In the genomic region with DNA sequence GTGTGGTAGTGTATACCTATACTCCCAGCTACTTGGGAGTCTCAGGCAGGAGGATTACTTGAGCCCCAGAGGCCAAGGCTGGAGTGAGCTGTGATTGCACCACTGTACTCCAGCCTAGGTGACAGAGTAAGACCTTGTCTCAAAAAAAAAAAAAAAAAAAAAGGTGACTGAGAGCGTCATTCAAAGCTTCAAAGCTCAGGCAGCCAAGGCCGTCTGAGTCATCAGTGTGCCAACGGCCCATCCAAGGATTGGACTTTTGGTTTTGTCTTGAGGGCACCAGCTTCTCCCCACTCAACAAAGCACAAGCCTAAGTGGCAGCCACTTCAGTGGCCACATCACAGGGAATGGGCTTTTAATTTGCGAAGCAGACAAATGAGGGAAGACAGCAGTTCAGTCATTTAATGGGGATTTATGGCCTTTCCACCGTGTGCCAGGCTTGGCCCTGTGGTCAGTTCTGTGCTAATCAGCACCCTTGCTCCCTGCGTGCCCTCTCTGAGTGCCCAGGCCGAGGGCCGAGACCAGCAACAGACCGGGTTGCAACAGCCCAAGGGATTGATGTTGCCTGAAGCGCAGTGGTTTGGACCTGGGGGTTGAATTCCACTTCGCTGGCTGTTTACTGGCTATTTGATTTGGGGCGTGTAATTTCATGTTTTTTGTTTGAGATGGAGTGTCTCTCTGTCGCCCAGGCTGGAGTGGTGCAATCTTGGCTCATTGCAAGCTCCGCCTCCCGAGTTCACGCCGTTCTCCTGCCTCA, we compare ENCODE assay signal across 1 cellular context.
TF ChIP-seq lines count a peak whose summit lies in the region.

No MANE protein-coding gene starts in this region.

TF ChIP-seq in HepG2, 621 proteins besides CTCF, POLR2A, EP300 and RAD21 (continued from another document and continues in another):
- TF ChIP-seq ARID3A (IDR thresholded peaks at IDR 0.05; ENCODE audit: low read depth, low read length) (0 out of 2 replicates have a peak, but pooled peaks have one; percentile 30), MYPOP (CRISPR knock-in tag; IDR thresholded peaks at IDR 0.05) (0 out of 2 replicates have a peak, but pooled peaks have one; percentile 29), HMG20A (CRISPR knock-in tag; IDR thresholded peaks at IDR 0.05; ENCODE audit: borderline replicate concordance) (no peak), ZBTB38 (CRISPR knock-in tag; IDR thresholded peaks at IDR 0.05) (0 out of 2 replicates have a peak, but pooled peaks have one; percentile 24), ZSCAN12 (CRISPR knock-in tag; IDR thresholded peaks at IDR 0.05) (no peak), TCF7 (IDR thresholded peaks at IDR 0.05; ENCODE audit: low read depth) (peak; percentile 69), ETV5 (CRISPR knock-in tag; IDR thresholded peaks at IDR 0.05; ENCODE audit: borderline replicate concordance) (0 out of 2 replicates have a peak, but pooled peaks have one; percentile 7), MEIS2 (CRISPR knock-in tag; IDR thresholded peaks at IDR 0.05) (0 out of 2 replicates have a peak, but pooled peaks have one; percentile 47), ADNP (CRISPR knock-in tag; IDR thresholded peaks at IDR 0.05) (peak; percentile 95), HOXA3 (CRISPR knock-in tag; IDR thresholded peaks at IDR 0.05) (0 out of 2 replicates have a peak, but pooled peaks have one; percentile 14), JUND (CRISPR knock-in tag; IDR thresholded peaks at IDR 0.05) (peak; percentile 85), HMGXB3 (CRISPR knock-in tag; IDR thresholded peaks at IDR 0.05; ENCODE audit: borderline replicate concordance) (peak; percentile 51; the same call in 1 of the 2 replicates), ZNF496 (CRISPR knock-in tag; IDR thresholded peaks at IDR 0.05; ENCODE audit: insufficient replicate concordance) (no peak), NCOR1 (IDR thresholded peaks at IDR 0.05; ENCODE audit: borderline replicate concordance, low read length) (peak; percentile 80), FOXP4 (CRISPR knock-in tag; IDR thresholded peaks at IDR 0.05) (peak; percentile 79), CREB1 (IDR thresholded peaks at IDR 0.05) (peak; percentile 64), CREB1 (CRISPR knock-in tag; IDR thresholded peaks at IDR 0.05) (0 out of 2 replicates have a peak, but pooled peaks have one; percentile 24), SAFB2 (CRISPR knock-in tag; IDR thresholded peaks at IDR 0.05; ENCODE audit: borderline replicate concordance, low read depth) (no peak), SPEN (CRISPR knock-in tag; IDR thresholded peaks at IDR 0.05; ENCODE audit: low read depth) (0 out of 2 replicates have a peak, but pooled peaks have one; percentile 27), ZSCAN9 (CRISPR knock-in tag; IDR thresholded peaks at IDR 0.05; ENCODE audit: borderline replicate concordance) (no peak), ATF7 (IDR thresholded peaks at IDR 0.05) (no peak), ATF7 (CRISPR knock-in tag; IDR thresholded peaks at IDR 0.05) (peak; percentile 24; the same call in 1 of the 2 replicates), MED1 (CRISPR knock-in tag; IDR thresholded peaks at IDR 0.05) (peak; percentile 27), CEBPG (CRISPR knock-in tag; IDR thresholded peaks at IDR 0.05) (peak; percentile 77), MXD4 (CRISPR knock-in tag; IDR thresholded peaks at IDR 0.05) (no peak), ZNF20 (CRISPR knock-in tag; IDR thresholded peaks at IDR 0.05) (no peak), ZNF205 (CRISPR knock-in tag; IDR thresholded peaks at IDR 0.05) (no peak), PHF21A (CRISPR knock-in tag; IDR thresholded peaks at IDR 0.05) (peak; percentile 80), KDM5B (CRISPR knock-in tag; IDR thresholded peaks at IDR 0.05; ENCODE audit: borderline replicate concordance) (peak; percentile 62; the same call in 1 of the 2 replicates), CEBPB (IDR thresholded peaks at IDR 0.05; ENCODE audit: borderline replicate concordance, low read depth, low read length) (peak; percentile 70), ZMYM4 (CRISPR knock-in tag; IDR thresholded peaks at IDR 0.05) (peak; percentile 28; the same call in 1 of the 2 replicates), LBX2 (CRISPR knock-in tag; IDR thresholded peaks at IDR 0.05; ENCODE audit: borderline replicate concordance) (0 out of 2 replicates have a peak, but pooled peaks have one; percentile 28), MBD4 (IDR thresholded peaks at IDR 0.05; ENCODE audit: borderline replicate concordance, low read length) (no peak), ZNF839 (CRISPR knock-in tag; IDR thresholded peaks at IDR 0.05; ENCODE audit: borderline replicate concordance) (0 out of 2 replicates have a peak, but pooled peaks have one; percentile 36), HOXA9 (CRISPR knock-in tag; IDR thresholded peaks at IDR 0.05; ENCODE audit: borderline replicate concordance) (no peak), CHD4 (IDR thresholded peaks at IDR 0.05; ENCODE audit: borderline replicate concordance, low read length) (peak; percentile 87)
- TF ChIP-seq, protein P1, sequence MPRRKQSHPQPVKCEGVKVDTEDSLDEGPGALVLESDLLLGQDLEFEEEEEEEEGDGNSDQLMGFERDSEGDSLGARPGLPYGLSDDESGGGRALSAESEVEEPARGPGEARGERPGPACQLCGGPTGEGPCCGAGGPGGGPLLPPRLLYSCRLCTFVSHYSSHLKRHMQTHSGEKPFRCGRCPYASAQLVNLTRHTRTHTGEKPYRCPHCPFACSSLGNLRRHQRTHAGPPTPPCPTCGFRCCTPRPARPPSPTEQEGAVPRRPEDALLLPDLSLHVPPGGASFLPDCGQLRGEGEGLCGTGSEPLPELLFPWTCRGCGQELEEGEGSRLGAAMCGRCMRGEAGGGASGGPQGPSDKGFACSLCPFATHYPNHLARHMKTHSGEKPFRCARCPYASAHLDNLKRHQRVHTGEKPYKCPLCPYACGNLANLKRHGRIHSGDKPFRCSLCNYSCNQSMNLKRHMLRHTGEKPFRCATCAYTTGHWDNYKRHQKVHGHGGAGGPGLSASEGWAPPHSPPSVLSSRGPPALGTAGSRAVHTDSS (CRISPR knock-in tag; conservative IDR thresholded peaks at IDR 0.05), result no peak
- TF ChIP-seq, protein P2, sequence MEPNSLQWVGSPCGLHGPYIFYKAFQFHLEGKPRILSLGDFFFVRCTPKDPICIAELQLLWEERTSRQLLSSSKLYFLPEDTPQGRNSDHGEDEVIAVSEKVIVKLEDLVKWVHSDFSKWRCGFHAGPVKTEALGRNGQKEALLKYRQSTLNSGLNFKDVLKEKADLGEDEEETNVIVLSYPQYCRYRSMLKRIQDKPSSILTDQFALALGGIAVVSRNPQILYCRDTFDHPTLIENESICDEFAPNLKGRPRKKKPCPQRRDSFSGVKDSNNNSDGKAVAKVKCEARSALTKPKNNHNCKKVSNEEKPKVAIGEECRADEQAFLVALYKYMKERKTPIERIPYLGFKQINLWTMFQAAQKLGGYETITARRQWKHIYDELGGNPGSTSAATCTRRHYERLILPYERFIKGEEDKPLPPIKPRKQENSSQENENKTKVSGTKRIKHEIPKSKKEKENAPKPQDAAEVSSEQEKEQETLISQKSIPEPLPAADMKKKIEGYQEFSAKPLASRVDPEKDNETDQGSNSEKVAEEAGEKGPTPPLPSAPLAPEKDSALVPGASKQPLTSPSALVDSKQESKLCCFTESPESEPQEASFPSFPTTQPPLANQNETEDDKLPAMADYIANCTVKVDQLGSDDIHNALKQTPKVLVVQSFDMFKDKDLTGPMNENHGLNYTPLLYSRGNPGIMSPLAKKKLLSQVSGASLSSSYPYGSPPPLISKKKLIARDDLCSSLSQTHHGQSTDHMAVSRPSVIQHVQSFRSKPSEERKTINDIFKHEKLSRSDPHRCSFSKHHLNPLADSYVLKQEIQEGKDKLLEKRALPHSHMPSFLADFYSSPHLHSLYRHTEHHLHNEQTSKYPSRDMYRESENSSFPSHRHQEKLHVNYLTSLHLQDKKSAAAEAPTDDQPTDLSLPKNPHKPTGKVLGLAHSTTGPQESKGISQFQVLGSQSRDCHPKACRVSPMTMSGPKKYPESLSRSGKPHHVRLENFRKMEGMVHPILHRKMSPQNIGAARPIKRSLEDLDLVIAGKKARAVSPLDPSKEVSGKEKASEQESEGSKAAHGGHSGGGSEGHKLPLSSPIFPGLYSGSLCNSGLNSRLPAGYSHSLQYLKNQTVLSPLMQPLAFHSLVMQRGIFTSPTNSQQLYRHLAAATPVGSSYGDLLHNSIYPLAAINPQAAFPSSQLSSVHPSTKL (CRISPR knock-in tag; IDR thresholded peaks at IDR 0.05), result peak; percentile 55; the same call in 1 of the 2 replicates
- TF ChIP-seq, protein P3, sequence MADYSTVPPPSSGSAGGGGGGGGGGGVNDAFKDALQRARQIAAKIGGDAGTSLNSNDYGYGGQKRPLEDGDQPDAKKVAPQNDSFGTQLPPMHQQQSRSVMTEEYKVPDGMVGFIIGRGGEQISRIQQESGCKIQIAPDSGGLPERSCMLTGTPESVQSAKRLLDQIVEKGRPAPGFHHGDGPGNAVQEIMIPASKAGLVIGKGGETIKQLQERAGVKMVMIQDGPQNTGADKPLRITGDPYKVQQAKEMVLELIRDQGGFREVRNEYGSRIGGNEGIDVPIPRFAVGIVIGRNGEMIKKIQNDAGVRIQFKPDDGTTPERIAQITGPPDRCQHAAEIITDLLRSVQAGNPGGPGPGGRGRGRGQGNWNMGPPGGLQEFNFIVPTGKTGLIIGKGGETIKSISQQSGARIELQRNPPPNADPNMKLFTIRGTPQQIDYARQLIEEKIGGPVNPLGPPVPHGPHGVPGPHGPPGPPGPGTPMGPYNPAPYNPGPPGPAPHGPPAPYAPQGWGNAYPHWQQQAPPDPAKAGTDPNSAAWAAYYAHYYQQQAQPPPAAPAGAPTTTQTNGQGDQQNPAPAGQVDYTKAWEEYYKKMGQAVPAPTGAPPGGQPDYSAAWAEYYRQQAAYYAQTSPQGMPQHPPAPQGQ (CRISPR knock-in tag; IDR thresholded peaks at IDR 0.05; ENCODE audit: borderline replicate concordance), result no peak
- TF ChIP-seq, protein P4, sequence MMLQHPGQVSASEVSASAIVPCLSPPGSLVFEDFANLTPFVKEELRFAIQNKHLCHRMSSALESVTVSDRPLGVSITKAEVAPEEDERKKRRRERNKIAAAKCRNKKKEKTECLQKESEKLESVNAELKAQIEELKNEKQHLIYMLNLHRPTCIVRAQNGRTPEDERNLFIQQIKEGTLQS (CRISPR knock-in tag; IDR thresholded peaks at IDR 0.05), result peak; percentile 90
